ENCODE assay signal across 9 cellular contexts in the genomic region with DNA sequence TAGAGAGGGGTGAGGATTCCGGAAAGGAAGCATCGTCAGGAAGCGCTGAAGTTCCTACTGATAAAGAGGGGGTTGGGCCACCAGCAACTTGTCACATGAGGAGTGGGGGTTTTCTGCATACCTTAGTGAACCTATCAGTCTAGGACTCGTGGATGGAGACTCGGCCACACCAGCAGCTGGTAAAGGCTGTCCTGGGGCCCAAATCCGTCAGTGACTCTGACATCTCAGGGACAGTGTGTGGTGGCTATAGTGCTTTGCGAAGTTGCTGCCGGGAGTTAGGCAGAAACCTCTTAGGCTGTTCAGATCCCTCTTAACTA. TPM values are rescaled to one million over a fixed set of nuclear protein-coding genes. Genes with fewer than 3 reads are reported as not detected.
A peak's percentile ranks its signal among the peaks of the same experiment; 100 is the strongest.
DNase-seq lines count a peak whose midpoint lies in the region; ATAC-seq and TF ChIP-seq lines count a peak whose summit lies in the region.
"Had no signal": no experiment of that assay in that cellular context is flagged by ENCODE, and none has a peak within 500 bp of the region (broad histone marks: within the 10 kb centered on the region; RNA-seq: fewer than 3 reads in every experiment).

No MANE protein-coding gene starts in this region.

- no peak for DNase-seq in MG63
- DNase-seq in esophagus muscularis mucosa (ENCODE audit: extremely low spot score), result no peak
- no peak for DNase-seq in trophoblast cell
- DNase-seq in NCI-H2227 treated with DMSO at 0.1 percent for 48 hours (lab: John Stamatoyannopoulos, UW), result no peak
- DNase-seq in DMS79 (lab: John Stamatoyannopoulos, UW), result no peak
- DNase-seq in cerebellar nuclear complex (lab: John Stamatoyannopoulos, UW), result no peak
- DNase-seq in cortex of kidney (lab: John Stamatoyannopoulos, UW), result no peak

- peak overlapping the region; percentile 3 for H4K8ac ChIP-seq in trophoblast cell (ENCODE audit: low read depth, low read length)

- H3K4me1 ChIP-seq in esophagus muscularis mucosa, result peaks cover 4 to 15% (median 11%) of the 10 kb centered on the region in 4 donors
- peaks cover 4 to 6% of the 10 kb centered on the region in 2 experiments for H3K4me1 ChIP-seq in trophoblast cell (ENCODE audit: control insufficient read depth in 1 of 2, insufficient read depth in 2 of 2, low read length in 2 of 2)

- no peak overlapping the region for H3K9ac ChIP-seq in trophoblast cell (ENCODE audit: low read length)

- H3K27me3 ChIP-seq in MG63 (0 out of 2 replicates have a peak, but pooled peaks cover 3% of the 10 kb centered on the region), esophagus muscularis mucosa (no peaks in the 10 kb centered on the region), trophoblast cell (ENCODE audit: insufficient read depth, low read length) (no peaks in the 10 kb centered on the region)

- WGBS in esophagus muscularis mucosa, result 15% methylated on average over 8 of the region's 8 CpGs
- WGBS in trophoblast cell (ENCODE audit: extremely low coverage, insufficient coverage, insufficient read length), result no CpG with 5 or more reads among the region's 8 CpGs

- no peak for TF ChIP-seq CTCF in esophagus muscularis mucosa (IDR thresholded peaks at IDR 0.05)

- TF ChIP-seq POLR2A in esophagus muscularis mucosa (IDR thresholded peaks at IDR 0.05; ENCODE audit: low read depth), result no peak

- H3K14ac ChIP-seq in trophoblast cell (ENCODE audit: low read length), result no peak overlapping the region

- H4K12ac ChIP-seq in trophoblast cell (ENCODE audit: low read depth, low read length), result no peak overlapping the region

- intact Hi-C loops in esophagus muscularis mucosa (cut with DNase I), result loop anchor here (5.0 kb wide), 1 partner anchor 274 kb away; no protein-coding TSS in a partner anchor

- no peak overlapping the region for H2AK5ac ChIP-seq in trophoblast cell (ENCODE audit: low read length)

- no peak overlapping the region for H3K4ac ChIP-seq in trophoblast cell (ENCODE audit: low read depth, low read length)

- H3K4me3 ChIP-seq in MG63 (peak overlapping the region; percentile 52; the same call in 1 of the 2 replicates), esophagus muscularis mucosa (peak overlapping the region; percentile 54 to 71 (median 68)), trophoblast cell (ENCODE audit: low read depth, low read length) (no peak overlapping the region)

- TF ChIP-seq EP300 in esophagus muscularis mucosa (IDR thresholded peaks at IDR 0.05), result no peak

- H3K79me1 ChIP-seq in trophoblast cell (ENCODE audit: low read length), result peaks cover 7% of the 10 kb centered on the region

- no peaks in the 10 kb centered on the region for H3K36me3 ChIP-seq in MG63
- no peaks in the 10 kb centered on the region for H3K36me3 ChIP-seq in esophagus muscularis mucosa
- no peaks in the 10 kb centered on the region for H3K36me3 ChIP-seq in trophoblast cell (ENCODE audit: control insufficient read depth in 1 of 2, insufficient read depth in 2 of 2, low read length in 2 of 2)

- H2BK120ac ChIP-seq in trophoblast cell (ENCODE audit: insufficient read depth, low read length, poor library complexity), result no peak overlapping the region

- H3K9me3 ChIP-seq in MG63, result no peaks in the 10 kb centered on the region
- no peaks in the 10 kb centered on the region for H3K9me3 ChIP-seq in esophagus muscularis mucosa
- H3K9me3 ChIP-seq in trophoblast cell (ENCODE audit: insufficient read depth, low read depth, low read length), result no peaks in the 10 kb centered on the region

- peak overlapping the region; percentile 2 for H2BK12ac ChIP-seq in trophoblast cell (ENCODE audit: low read length)

- no peak overlapping the region for H4K91ac ChIP-seq in trophoblast cell (ENCODE audit: low read depth, low read length)

- no peak overlapping the region for H3K18ac ChIP-seq in trophoblast cell (ENCODE audit: low read length)

- no peak overlapping the region for H2BK5ac ChIP-seq in trophoblast cell (ENCODE audit: low read depth, low read length, poor library complexity)

- H3K4me2 ChIP-seq in trophoblast cell (ENCODE audit: low read length), result peak overlapping the region; percentile 97

- peak overlapping the region; percentile 1 for H2AFZ ChIP-seq in trophoblast cell (ENCODE audit: insufficient read depth, low read length, poor library complexity)

- H3K27ac ChIP-seq in esophagus muscularis mucosa (replicated peaks in 1 of 4) (peak overlapping the region in 3 of 4 donors; percentile 73 to 82 (median 78)), trophoblast cell (ENCODE audit: low read depth, low read length) (no peak overlapping the region)

- no peak overlapping the region for H3K23ac ChIP-seq in trophoblast cell (ENCODE audit: low read length)

- ATAC-seq in GM19397 (IDR thresholded peaks at IDR 0.05; ENCODE audit: unreplicated experiment), result peak; percentile 24

- H3K79me2 ChIP-seq in trophoblast cell (ENCODE audit: control insufficient read depth, insufficient read depth, low read length, poor library complexity), result no peaks in the 10 kb centered on the region

RNA-seq across cellular contexts. Expression of a gene that starts 16.4 kb away (rescaled TPM):
- total RNA-seq in MG63 (2014; rRNA removed; shearing (Covaris generic); ENCODE audit: low replicate concordance), result not detected in 2 replicates
- total RNA-seq in esophagus muscularis mucosa, result 1 to 10 TPM in 3 of 4 donors, not detected in 1; 1.7 to 3.8 (median 2.1) TPM
- polyA plus RNA-seq in trophoblast cell (2013), result not detected in 2 replicates
- total RNA-seq: RPMI7951 had no signal

RNA-seq across cellular contexts. Expression of a gene that starts 18.1 kb away (rescaled TPM):
- total RNA-seq in MG63 (2014; rRNA removed; shearing (Covaris generic); ENCODE audit: low replicate concordance), result 46.7 and 72.0 TPM in 2 replicates
- total RNA-seq in esophagus muscularis mucosa, result 10 to 100 TPM; 39.8 to 57.4 (median 41.7) TPM
- 42.3 and 43.4 TPM in 2 replicates for polyA plus RNA-seq in trophoblast cell (2013)

RNA-seq across cellular contexts. Expression of a gene that starts 27.4 kb away (rescaled TPM):
- total RNA-seq in MG63 (2014; rRNA removed; shearing (Covaris generic); ENCODE audit: low replicate concordance), result not detected in 2 replicates
- not detected for total RNA-seq in esophagus muscularis mucosa
- 0.77 and 0.78 TPM in 2 replicates for polyA plus RNA-seq in trophoblast cell (2013)

RNA-seq across cellular contexts. Expression of a gene that starts 53.2 kb away (rescaled TPM):
- total RNA-seq in MG63 (2014; rRNA removed; shearing (Covaris generic); ENCODE audit: low replicate concordance), result 17.5 and 51.7 TPM in 2 replicates
- 100 to 1,000 TPM; 175 to 222 (median 201) TPM for total RNA-seq in esophagus muscularis mucosa
- polyA plus RNA-seq in trophoblast cell (2013), result 18.2 and 19.0 TPM in 2 replicates

RNA-seq across cellular contexts. Expression of a gene that starts 58.4 kb away (rescaled TPM):
- total RNA-seq in MG63 (2014; rRNA removed; shearing (Covaris generic); ENCODE audit: low replicate concordance), result not detected in 2 replicates
- not detected for total RNA-seq in esophagus muscularis mucosa
- polyA plus RNA-seq in trophoblast cell (2013), result not detected in 2 replicates
- total RNA-seq: RPMI7951 had no signal
